Comparison of ENCODE assay signal across 22 cellular contexts in genomic region chr9:16069671-16070586, GRCh38.
DNase-seq lines count a peak whose midpoint lies in the region; FAIRE-seq and TF ChIP-seq lines count a peak whose summit lies in the region.
"Had no signal": no experiment of that assay in that cellular context is flagged by ENCODE, and none has a peak within 500 bp of the region (broad histone marks: within the 10 kb centered on the region; RNA-seq: fewer than 3 reads in every experiment).

No MANE protein-coding gene starts in this region.

- H3K4me1 ChIP-seq in H1 (replicated peaks in 1 of 4; ENCODE audit: control insufficient read depth in 3 of 4, insufficient read depth in 4 of 4, low read length in 3 of 4): no peaks in the 10 kb centered on the region
- H3K4me1 ChIP-seq: lower lobe of right lung, prostate gland, upper lobe of left lung had no signal

- H3K9ac ChIP-seq in H1 (replicated peaks in 1 of 4; ENCODE audit: extremely low read depth in 1 of 4, low read depth in 3 of 4, low read length in 3 of 4): no peak overlapping the region

- TF ChIP-seq POLR2A in H1 (IDR thresholded peaks at IDR 0.05; ENCODE audit: control extremely low read depth in 1 of 2, low read depth in 2 of 2, low read length in 2 of 2): no peak

- FAIRE-seq in H1 (lab: Jason Lieb, UNC): no peak
- FAIRE-seq: colon, frontal cortex had no signal

- no peak overlapping the region for H4K91ac ChIP-seq in H1 (replicated peaks; ENCODE audit: insufficient read length, low read length)

- H2BK20ac ChIP-seq in H1 (ENCODE audit: low read length): no peak overlapping the region

- no peaks in the 10 kb centered on the region; a peak in 1 of 7 replicates for H3K27me3 ChIP-seq in H1 (replicated peaks in 1 of 4; ENCODE audit: control insufficient read depth in 3 of 4, extremely low read depth in 1 of 4, insufficient read depth in 3 of 4, low read length in 3 of 4)
- H3K27me3 ChIP-seq: upper lobe of left lung had no signal

- no peak for TF ChIP-seq CTCF in H1 (IDR thresholded peaks at IDR 0.05; ENCODE audit: control extremely low read depth in 1 of 3, insufficient read depth in 1 of 3, low read depth in 1 of 3, low read length in 3 of 3)

- no peak overlapping the region for H3K23ac ChIP-seq in H1 (ENCODE audit: insufficient read length)

- H3K18ac ChIP-seq in H1 (ENCODE audit: extremely low read depth, low read length): peak overlapping the region; percentile 19; the same call in 1 of the 2 replicates

- H3K4ac ChIP-seq in H1 (replicated peaks; ENCODE audit: insufficient read length, low read depth, low read length): no peak overlapping the region

- no peaks in the 10 kb centered on the region for H3K36me3 ChIP-seq in H1 (ENCODE audit: control insufficient read depth in 2 of 4, insufficient read depth in 4 of 4, low read length in 3 of 4)
- H3K36me3 ChIP-seq: lower lobe of right lung, prostate gland, upper lobe of left lung had no signal

- no peak overlapping the region for H2BK15ac ChIP-seq in H1 (ENCODE audit: low read length)

- no peak overlapping the region for H4K5ac ChIP-seq in H1 (ENCODE audit: insufficient read length, low read depth, low read length)

- no peak overlapping the region for H4K8ac ChIP-seq in H1 (ENCODE audit: extremely low read depth, insufficient read depth, low read length)

- no peak for TF ChIP-seq RAD21 in H1 (IDR thresholded peaks at IDR 0.05 in 1 of 2, conservative IDR thresholded peaks at IDR 0.05 in 1 of 2; ENCODE audit: low read depth in 2 of 2, low read length in 2 of 2)

- H3K14ac ChIP-seq in H1 (ENCODE audit: insufficient read length): no peak overlapping the region

- H2BK12ac ChIP-seq in H1 (ENCODE audit: low read depth, low read length): no peak overlapping the region

- H2BK120ac ChIP-seq in H1 (replicated peaks; ENCODE audit: low read depth, low read length): no peak overlapping the region

- no peaks in the 10 kb centered on the region for H4K20me1 ChIP-seq in H1 (replicated peaks in 1 of 2; ENCODE audit: control insufficient read depth in 1 of 2, insufficient read depth in 2 of 2, low read length in 2 of 2)

- in situ Hi-C loops in KBM-7 (cut with MboI; ENCODE audit: low pct_unique_long_range_greater_than_20kb, low sequenced_read_pairs): no loop called here

- POLR2A ChIA-PET in H1 (lab: Charles Lee; ENCODE audit: partially characterized antibody): no interaction called here

- H2BK5ac ChIP-seq in H1 (ENCODE audit: low read depth, low read length): no peak overlapping the region

- H3K4me2 ChIP-seq in H1 (ENCODE audit: insufficient read depth in 1 of 2, low read depth in 2 of 2, low read length in 2 of 2): no peak overlapping the region

- no peaks in the 10 kb centered on the region for H3K23me2 ChIP-seq in H1 (ENCODE audit: low read depth, low read length)

- H2AK5ac ChIP-seq in H1 (ENCODE audit: low read depth, low read length): no peak overlapping the region; the same call in 1 of the 2 replicates

- H3K27ac ChIP-seq in H1 (ENCODE audit: low read depth, low read length): no peak overlapping the region
- H3K27ac ChIP-seq: lower lobe of right lung, prostate gland, upper lobe of left lung had no signal

- no peak for TF ChIP-seq EP300 in H1 (IDR thresholded peaks at IDR 0.05; ENCODE audit: borderline replicate concordance in 1 of 2, low read depth in 2 of 2, low read length in 2 of 2)

- H3K9me3 ChIP-seq in H1 (ENCODE audit: insufficient read depth in 2 of 2, low read depth in 1 of 2, low read length in 1 of 2): no peaks in the 10 kb centered on the region
- H3K9me3 ChIP-seq: lower lobe of right lung, prostate gland, upper lobe of left lung had no signal

- DNase-seq in GM03348 (ENCODE audit: low spot score): peak; percentile 43
- DNase-seq in H1 (ENCODE audit: low read depth in 1 of 2, low spot score in 2 of 2): no peak
- peak; percentile 73 for DNase-seq in left kidney (ENCODE audit: low read depth, low spot score)
- DNase-seq in skeletal muscle cell (ENCODE audit: low read depth): peak; percentile 94
- no peak for DNase-seq in cerebellum (ENCODE audit: low spot score)
- no peak for DNase-seq in KBM-7
- DNase-seq in SKM-1 treated with dmso at 0.1 percent for 144 hours (lab: John Stamatoyannopoulos, UW; ENCODE audit: unreplicated experiment): no peak
- DNase-seq in iPS-NIHi11 (ENCODE audit: low spot score): no peak
- DNase-seq: activated CD4-positive, alpha-beta T cell treated with anti-CD3 and anti-CD28 coated beads, Interleukin-2, amount 10 ng/mL, durations not matched to agents 7 days and 5 days; activated CD8-positive, alpha-beta memory T cell treated with anti-CD3 and anti-CD28 coated beads, Interleukin-2, amount 50 U/mL, for 4 hours; activated effector memory CD4-positive, alpha-beta T cell treated with anti-CD3 and anti-CD28 coated beads, Interleukin-2, amount 50 U/mL, for 16 hours; CD8-positive, alpha-beta T cell; DMS53; GOT3; lower lobe of right lung; naive B cell; NCI-H1930; stimulated activated naive CD8-positive, alpha-beta T cell treated with anti-CD3 and anti-CD28 coated beads, Interleukin-15, Interleukin-2, amounts not matched to agents 100 U/mL and 50 U/mL, for 24 hours had no signal

- H3K4me3 ChIP-seq in H1 (ENCODE audit: extremely low read depth in 1 of 4, insufficient read depth in 2 of 4, low read depth in 3 of 4, low read length in 4 of 4) (no peak overlapping the region), skeletal muscle cell (ENCODE audit: low read depth, low read length) (no peak overlapping the region)
- H3K4me3 ChIP-seq: lower lobe of right lung, prostate gland, upper lobe of left lung had no signal

- H3K79me1 ChIP-seq in H1 (ENCODE audit: low read depth, low read length): no peaks in the 10 kb centered on the region

- H3K79me2 ChIP-seq in H1 (ENCODE audit: control insufficient read depth in 1 of 2, insufficient read depth in 2 of 2, low read length in 2 of 2): no peaks in the 10 kb centered on the region

- 87% methylated on average over 14 of the region's 14 CpGs; no CpG with 5 or more reads in 1 of the 2 experiments for WGBS in H1 (ENCODE audit: extremely low coverage in 1 of 2, insufficient coverage in 1 of 2, insufficient read length in 1 of 2, insufficient replicate concordance in 2 of 2, low coverage in 1 of 2, low lambda C conversion rate in 2 of 2, missing lambda C conversion rate in 1 of 2), 2 experiments

- CTCF ChIA-PET in H1 (lab: Charles Lee; ENCODE audit: partially characterized antibody): interaction anchor here (0.6 to 3.0 kb wide), 3 partner anchors 9 to 748 kb away, joined by 3 to 10 read pairs (median 3); no protein-coding TSS in a partner anchor

- H3K56ac ChIP-seq in H1 (replicated peaks; ENCODE audit: insufficient read length, low read depth, low read length): no peak overlapping the region

- no peak overlapping the region for H2AFZ ChIP-seq in H1 (ENCODE audit: low read length)

TF ChIP-seq in H1, 55 proteins besides CTCF, POLR2A, EP300 and RAD21:
- TF ChIP-seq BACH1 (IDR thresholded peaks at IDR 0.05; ENCODE audit: low read length) (no peak), ZNF274 (IDR thresholded peaks at IDR 0.05; ENCODE audit: borderline replicate concordance, extremely low read depth, low read length) (no peak), SAP30 (IDR thresholded peaks at IDR 0.05; ENCODE audit: insufficient read depth, insufficient replicate concordance, low read length) (no peak), SRF (IDR thresholded peaks at IDR 0.05; ENCODE audit: low read depth, low read length) (no peak)

Comparison
In these comparisons a context has a peak if more than half of its experiments do, and no peak if none do; other contexts are left out.
1. DNase-seq: peak in GM03348 (single experiment), left kidney (single experiment) and skeletal muscle cell (single experiment); none in H1 (0 of 2), cerebellum (single experiment), KBM-7 (single experiment), SKM-1 treated with dmso at 0.1 percent for 144 hours (single experiment) and iPS-NIHi11 (single experiment).